ENCODE assay signal across 1 cellular context in genomic region chr1:56569661-56570060, GRCh38.
TF ChIP-seq lines count a peak whose summit lies in the region.

No MANE protein-coding gene starts in this region.

TF ChIP-seq in HepG2, 621 proteins besides CTCF, POLR2A, EP300 and RAD21 (continued from another document and continues in another):
- TF ChIP-seq ZNF276 (CRISPR knock-in tag; IDR thresholded peaks at IDR 0.05; ENCODE audit: low read depth) (no peak), SNAPC4 (CRISPR knock-in tag; IDR thresholded peaks at IDR 0.05) (no peak), ATF4 (CRISPR knock-in tag; IDR thresholded peaks at IDR 0.05) (peak in 1 of 2 experiments; percentile 91; a peak in 2 of 4 replicates), PAWR (CRISPR knock-in tag; IDR thresholded peaks at IDR 0.05; ENCODE audit: borderline replicate concordance) (no peak), ZNF646 (CRISPR knock-in tag; IDR thresholded peaks at IDR 0.05) (0 out of 2 replicates have a peak, but pooled peaks have one; percentile 24), ARNT2 (CRISPR knock-in tag; IDR thresholded peaks at IDR 0.05; ENCODE audit: low read depth) (no peak), ZNF784 (CRISPR knock-in tag; IDR thresholded peaks at IDR 0.05; ENCODE audit: borderline replicate concordance) (no peak), MAZ (IDR thresholded peaks at IDR 0.05; ENCODE audit: borderline replicate concordance, low read depth, low read length) (no peak), MAZ (CRISPR knock-in tag; IDR thresholded peaks at IDR 0.05; ENCODE audit: low read depth) (no peak), NFAT5 (CRISPR knock-in tag; IDR thresholded peaks at IDR 0.05) (no peak), NKX3-1 (CRISPR knock-in tag; IDR thresholded peaks at IDR 0.05) (no peak), ZFP62 (CRISPR knock-in tag; IDR thresholded peaks at IDR 0.05) (no peak), HNF1A (IDR thresholded peaks at IDR 0.05; ENCODE audit: low read depth) (peak; percentile 31; the same call in 1 of the 2 replicates), HNF1A (CRISPR knock-in tag; IDR thresholded peaks at IDR 0.05; ENCODE audit: borderline replicate concordance) (peak; percentile 75; the same call in 1 of the 2 replicates), CSRNP1 (CRISPR knock-in tag; IDR thresholded peaks at IDR 0.05) (no peak), ZNF768 (CRISPR knock-in tag; IDR thresholded peaks at IDR 0.05) (no peak), PTBP1 (IDR thresholded peaks at IDR 0.05; ENCODE audit: low read depth, low read length, poor library complexity, severe bottlenecking) (no peak), PHB2 (IDR thresholded peaks at IDR 0.05; ENCODE audit: partially characterized antibody) (no peak), ZNF263 (CRISPR knock-in tag; IDR thresholded peaks at IDR 0.05) (peak; percentile 44; the same call in 1 of the 2 replicates), ZEB1 (IDR thresholded peaks at IDR 0.05; ENCODE audit: insufficient replicate concordance, low read depth) (peak; percentile 95), MTA1 (CRISPR knock-in tag; IDR thresholded peaks at IDR 0.05; ENCODE audit: borderline replicate concordance) (no peak), ZBTB7A (CRISPR knock-in tag; IDR thresholded peaks at IDR 0.05) (no peak), MLLT10 (CRISPR knock-in tag; IDR thresholded peaks at IDR 0.05) (no peak), MTA3 (CRISPR knock-in tag; IDR thresholded peaks at IDR 0.05) (no peak), ZBTB42 (CRISPR knock-in tag; IDR thresholded peaks at IDR 0.05) (no peak), NFYB (CRISPR knock-in tag; IDR thresholded peaks at IDR 0.05) (no peak)
